In the genomic region with DNA sequence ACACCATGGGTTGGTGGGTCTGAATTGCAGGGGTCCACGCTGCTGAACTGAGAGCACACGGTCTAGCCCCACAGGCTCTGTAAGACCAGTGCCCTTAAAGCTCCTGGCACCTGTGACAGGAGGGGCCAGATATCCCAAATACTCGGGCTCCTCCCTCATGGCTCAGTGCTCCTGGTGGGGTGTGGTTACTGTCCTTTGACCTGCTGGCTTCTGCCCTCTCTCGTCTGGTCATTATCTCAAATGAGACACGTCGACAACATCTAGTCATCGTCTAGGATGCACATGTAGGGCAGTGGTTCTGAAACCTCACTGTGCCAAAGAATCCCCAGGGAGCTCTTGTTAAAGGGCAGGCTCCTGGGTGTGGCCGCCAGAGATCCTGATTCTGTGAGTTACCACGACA, we compare ENCODE assay signal across 23 cellular contexts.
"Had no signal": no experiment of that assay in that cellular context is flagged by ENCODE, and none has a peak within 500 bp of the region (broad histone marks: within the 10 kb centered on the region; RNA-seq: fewer than 3 reads in every experiment).

No MANE protein-coding gene starts in this region.

- ATAC-seq: activated T-helper 17 cell treated with anti-CD3 and anti-CD28 coated beads, Interleukin-2, amount 50 U/mL, for 72 hours had no signal

- H3K27ac ChIP-seq: cardiac muscle cell, dorsolateral prefrontal cortex, epithelial cell of prostate, left ventricle myocardium inferior, neural progenitor cell, prostate gland, right atrium auricular region, suprapubic skin, transverse colon, uterus had no signal

- DNase-seq: activated B cell treated with CpG ODN at 0.5 μM for 24 hours; activated CD4-positive, alpha-beta memory T cell treated with anti-CD3 and anti-CD28 coated beads, Interleukin-2, amount 10 ng/mL, durations not matched to agents 7 days and 5 days; activated CD4-positive, alpha-beta T cell treated with anti-CD3 and anti-CD28 coated beads for 48 hours; activated naive CD4-positive, alpha-beta T cell treated with Interleukin-2 at 50 U/mL for 16 hours; activated naive CD8-positive, alpha-beta T cell treated with anti-CD3 and anti-CD28 coated beads, Interleukin-2, amount 10 ng/mL, durations not matched to agents 7 days and 5 days; activated T-cell treated with anti-CD3 and anti-CD28 coated beads, Interleukin-2, amount 50 U/mL, for 1 hour; amygdala; dorsolateral prefrontal cortex; endodermal cell; head of caudate nucleus; kidney; left ventricle myocardium inferior; mammary epithelial cell; stimulated activated CD4-positive, alpha-beta T cell treated with anti-CD3 and anti-CD28 coated beads, Interleukin-2, amount 100 ng/mL, for 24 hours; transverse colon; uterus had no signal
